ENCODE assay signal across 1 cellular context in genomic region chr22:42286205-42286604, GRCh38.
TF ChIP-seq lines count a peak whose summit lies in the region.

No MANE protein-coding gene starts in this region.

TF ChIP-seq in HepG2, 621 proteins besides CTCF, POLR2A, EP300 and RAD21 (continued from another document):
- TF ChIP-seq, protein P1, sequence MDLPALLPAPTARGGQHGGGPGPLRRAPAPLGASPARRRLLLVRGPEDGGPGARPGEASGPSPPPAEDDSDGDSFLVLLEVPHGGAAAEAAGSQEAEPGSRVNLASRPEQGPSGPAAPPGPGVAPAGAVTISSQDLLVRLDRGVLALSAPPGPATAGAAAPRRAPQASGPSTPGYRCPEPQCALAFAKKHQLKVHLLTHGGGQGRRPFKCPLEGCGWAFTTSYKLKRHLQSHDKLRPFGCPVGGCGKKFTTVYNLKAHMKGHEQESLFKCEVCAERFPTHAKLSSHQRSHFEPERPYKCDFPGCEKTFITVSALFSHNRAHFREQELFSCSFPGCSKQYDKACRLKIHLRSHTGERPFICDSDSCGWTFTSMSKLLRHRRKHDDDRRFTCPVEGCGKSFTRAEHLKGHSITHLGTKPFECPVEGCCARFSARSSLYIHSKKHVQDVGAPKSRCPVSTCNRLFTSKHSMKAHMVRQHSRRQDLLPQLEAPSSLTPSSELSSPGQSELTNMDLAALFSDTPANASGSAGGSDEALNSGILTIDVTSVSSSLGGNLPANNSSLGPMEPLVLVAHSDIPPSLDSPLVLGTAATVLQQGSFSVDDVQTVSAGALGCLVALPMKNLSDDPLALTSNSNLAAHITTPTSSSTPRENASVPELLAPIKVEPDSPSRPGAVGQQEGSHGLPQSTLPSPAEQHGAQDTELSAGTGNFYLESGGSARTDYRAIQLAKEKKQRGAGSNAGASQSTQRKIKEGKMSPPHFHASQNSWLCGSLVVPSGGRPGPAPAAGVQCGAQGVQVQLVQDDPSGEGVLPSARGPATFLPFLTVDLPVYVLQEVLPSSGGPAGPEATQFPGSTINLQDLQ (CRISPR knock-in tag; IDR thresholded peaks at IDR 0.05), result no peak
- TF ChIP-seq, protein P2, sequence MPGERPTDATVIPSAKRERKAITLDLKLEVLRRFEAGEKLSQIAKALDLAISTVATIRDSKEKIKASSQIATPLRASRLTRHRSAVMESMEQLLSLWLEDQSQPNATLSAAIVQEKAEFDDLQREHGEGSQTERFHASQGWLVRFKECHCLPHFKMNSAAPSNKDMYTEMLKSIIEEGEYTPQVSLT (CRISPR knock-in tag; IDR thresholded peaks at IDR 0.05; ENCODE audit: borderline replicate concordance, low read depth), result no peak
- TF ChIP-seq, protein P3, sequence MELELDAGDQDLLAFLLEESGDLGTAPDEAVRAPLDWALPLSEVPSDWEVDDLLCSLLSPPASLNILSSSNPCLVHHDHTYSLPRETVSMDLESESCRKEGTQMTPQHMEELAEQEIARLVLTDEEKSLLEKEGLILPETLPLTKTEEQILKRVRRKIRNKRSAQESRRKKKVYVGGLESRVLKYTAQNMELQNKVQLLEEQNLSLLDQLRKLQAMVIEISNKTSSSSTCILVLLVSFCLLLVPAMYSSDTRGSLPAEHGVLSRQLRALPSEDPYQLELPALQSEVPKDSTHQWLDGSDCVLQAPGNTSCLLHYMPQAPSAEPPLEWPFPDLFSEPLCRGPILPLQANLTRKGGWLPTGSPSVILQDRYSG (CRISPR knock-in tag; IDR thresholded peaks at IDR 0.05), result no peak
- TF ChIP-seq TRAFD1 (CRISPR knock-in tag; IDR thresholded peaks at IDR 0.05; ENCODE audit: borderline replicate concordance) (no peak), RORA (CRISPR knock-in tag; IDR thresholded peaks at IDR 0.05) (no peak), SIX4 (CRISPR knock-in tag; IDR thresholded peaks at IDR 0.05) (no peak), MIER3 (CRISPR knock-in tag; IDR thresholded peaks at IDR 0.05; ENCODE audit: borderline replicate concordance) (no peak), ZNF546 (CRISPR knock-in tag; conservative IDR thresholded peaks at IDR 0.05) (no peak), SPEN (CRISPR knock-in tag; IDR thresholded peaks at IDR 0.05; ENCODE audit: low read depth) (no peak)
- TF ChIP-seq, protein P4, sequence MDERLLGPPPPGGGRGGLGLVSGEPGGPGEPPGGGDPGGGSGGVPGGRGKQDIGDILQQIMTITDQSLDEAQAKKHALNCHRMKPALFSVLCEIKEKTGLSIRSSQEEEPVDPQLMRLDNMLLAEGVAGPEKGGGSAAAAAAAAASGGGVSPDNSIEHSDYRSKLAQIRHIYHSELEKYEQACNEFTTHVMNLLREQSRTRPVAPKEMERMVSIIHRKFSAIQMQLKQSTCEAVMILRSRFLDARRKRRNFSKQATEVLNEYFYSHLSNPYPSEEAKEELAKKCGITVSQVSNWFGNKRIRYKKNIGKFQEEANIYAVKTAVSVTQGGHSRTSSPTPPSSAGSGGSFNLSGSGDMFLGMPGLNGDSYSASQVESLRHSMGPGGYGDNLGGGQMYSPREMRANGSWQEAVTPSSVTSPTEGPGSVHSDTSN (CRISPR knock-in tag; IDR thresholded peaks at IDR 0.05), result no peak
